In genomic region chr1:155232001-155232978, GRCh38 we compare ENCODE assay signal across 7 cellular contexts. TPM values are rescaled to one million over a fixed set of nuclear protein-coding genes. Genes with fewer than 3 reads are reported as not detected.
A peak's percentile ranks its signal among the peaks of the same experiment; 100 is the strongest.
DNase-seq lines count a peak whose midpoint lies in the region; TF ChIP-seq lines count a peak whose summit lies in the region.
"Not testable (repeated sequence)": the region's sequence is repeated elsewhere in the genome, so short reads cannot be mapped to it uniquely, and the experiment has no call there.

No MANE protein-coding gene starts in this region.

- not testable (repeated sequence) for H3K4me3 ChIP-seq in HEK293 (ENCODE audit: low read depth, low read length); choroid plexus epithelial cell (ENCODE audit: low read depth, low read length); mesenchymal stem cell (ENCODE audit: insufficient read depth in 1 of 2, low read depth in 1 of 2, low read length in 2 of 2); trophoblast cell (ENCODE audit: low read depth, low read length); stomach smooth muscle (ENCODE audit: low read length in 2 of 2)

- not testable (repeated sequence) for H3K79me1 ChIP-seq in mesenchymal stem cell (replicated peaks; ENCODE audit: low read length, poor library complexity, severe bottlenecking); trophoblast cell (ENCODE audit: low read length)

- CTCF ChIA-PET in HEK293 (lab: Yijun Ruan, JAX), result interaction anchor here (0.6 kb wide), 2 partner anchors 28 to 56 kb away, joined by 4 read pairs; no protein-coding TSS in a partner anchor

- not testable (repeated sequence) for H3K18ac ChIP-seq in mesenchymal stem cell (ENCODE audit: low read depth in 1 of 2, low read length in 2 of 2); trophoblast cell (ENCODE audit: low read length)

- 87% methylated on average over 12 of the region's 13 CpGs for WGBS in mesenchymal stem cell
- WGBS in trophoblast cell (ENCODE audit: extremely low coverage, insufficient coverage, insufficient read length), result no CpG with 5 or more reads among the region's 13 CpGs

- not testable (repeated sequence) for H3K27me3 ChIP-seq in mesenchymal stem cell (ENCODE audit: control insufficient read depth in 1 of 2, insufficient read depth in 1 of 2, low read length in 2 of 2); trophoblast cell (ENCODE audit: insufficient read depth, low read length); stomach smooth muscle (ENCODE audit: control insufficient read depth in 1 of 2, insufficient read depth in 2 of 2, low read length in 2 of 2)

- not testable (repeated sequence) for H3K4me2 ChIP-seq in mesenchymal stem cell (ENCODE audit: low read length, poor library complexity, severe bottlenecking); trophoblast cell (ENCODE audit: low read length)

- H4K12ac ChIP-seq in trophoblast cell (ENCODE audit: low read depth, low read length), result not testable (repeated sequence)

- not testable (repeated sequence) for H2BK15ac ChIP-seq in mesenchymal stem cell (ENCODE audit: low read depth, poor library complexity, severe bottlenecking)

- H3K4me1 ChIP-seq in HEK293 (ENCODE audit: control insufficient read depth, insufficient read depth, low read length); mesenchymal stem cell (ENCODE audit: control insufficient read depth, insufficient read depth, low read depth, low read length); trophoblast cell (ENCODE audit: control insufficient read depth in 1 of 2, insufficient read depth in 2 of 2, low read length in 2 of 2): not testable (repeated sequence)
- H3K4me1 ChIP-seq in stomach smooth muscle (ENCODE audit: control insufficient read depth, insufficient read depth, low read length), result peaks cover 23% of the 10 kb centered on the region

- peak overlapping the region; percentile 31 for H2BK5ac ChIP-seq in mesenchymal stem cell (ENCODE audit: low read depth, low read length, poor library complexity, severe bottlenecking)
- H2BK5ac ChIP-seq in trophoblast cell (ENCODE audit: low read depth, low read length, poor library complexity), result not testable (repeated sequence)

- not testable (repeated sequence) for H3K14ac ChIP-seq in mesenchymal stem cell (ENCODE audit: low read length in 2 of 2)
- H3K14ac ChIP-seq in trophoblast cell (ENCODE audit: low read length), result peak overlapping the region; percentile 46

- not testable (repeated sequence) for H3K79me2 ChIP-seq in trophoblast cell (ENCODE audit: control insufficient read depth, insufficient read depth, low read length, poor library complexity)

- not testable (repeated sequence) for H2AFZ ChIP-seq in mesenchymal stem cell (ENCODE audit: low read depth, low read length); trophoblast cell (ENCODE audit: insufficient read depth, low read length, poor library complexity)

- H2BK12ac ChIP-seq in mesenchymal stem cell (ENCODE audit: low read length in 2 of 2); trophoblast cell (ENCODE audit: low read length): not testable (repeated sequence)

- not testable (repeated sequence) for H2BK120ac ChIP-seq in mesenchymal stem cell (ENCODE audit: low read depth, low read length)
- peak overlapping the region; percentile 24 for H2BK120ac ChIP-seq in trophoblast cell (ENCODE audit: insufficient read depth, low read length, poor library complexity)

- not testable (repeated sequence) for H3K27ac ChIP-seq in HEK293 (ENCODE audit: extremely low read depth, low read depth, low read length); trophoblast cell (ENCODE audit: low read depth, low read length)
- H3K27ac ChIP-seq in mesenchymal stem cell (ENCODE audit: low read length, poor library complexity, severe bottlenecking), result peak overlapping the region; percentile 60
- H3K27ac ChIP-seq in stomach smooth muscle (ENCODE audit: low read length), result peak overlapping the region; percentile 73

- not testable (repeated sequence) for H4K91ac ChIP-seq in mesenchymal stem cell (ENCODE audit: low read length); trophoblast cell (ENCODE audit: low read depth, low read length)

- TF ChIP-seq CTCF in HEK293 (tag by site-specific recombination; IDR thresholded peaks at IDR 0.05); choroid plexus epithelial cell (conservative IDR thresholded peaks at IDR 0.05; ENCODE audit: low read depth, low read length): not testable (repeated sequence)

- H3K9me3 ChIP-seq in HEK293 (ENCODE audit: control insufficient read depth, insufficient read depth, low read depth, low read length); mesenchymal stem cell (ENCODE audit: control insufficient read depth, low read length); trophoblast cell (ENCODE audit: insufficient read depth, low read depth, low read length); stomach smooth muscle (ENCODE audit: control insufficient read depth in 2 of 2, low read length in 2 of 2): not testable (repeated sequence)

- not testable (repeated sequence) for H2AK5ac ChIP-seq in mesenchymal stem cell (ENCODE audit: low read length, severe bottlenecking)
- peak overlapping the region; percentile 71 for H2AK5ac ChIP-seq in trophoblast cell (ENCODE audit: low read length)

- POLR2A ChIA-PET in HEK293 (lab: Yijun Ruan, JAX), result not testable (repeated sequence)

- not testable (repeated sequence) for H3K9ac ChIP-seq in mesenchymal stem cell (ENCODE audit: low read length); trophoblast cell (ENCODE audit: low read length); stomach smooth muscle (ENCODE audit: low read length in 2 of 2)

- H3K4ac ChIP-seq in mesenchymal stem cell (ENCODE audit: low read depth in 1 of 2, low read length in 2 of 2); trophoblast cell (ENCODE audit: low read depth, low read length): not testable (repeated sequence)

- DNase-seq in amniotic epithelial cell (ENCODE audit: low read depth), result peak; percentile 67
- DNase-seq in choroid plexus epithelial cell (ENCODE audit: low read depth), result peak; percentile 46
- DNase-seq in glomerular visceral epithelial cell (ENCODE audit: extremely low spot score), result peak; percentile 50
- DNase-seq in mesenchymal stem cell, result not testable (repeated sequence)
- peak in 1 of 2 donors; percentile 40 for DNase-seq in trophoblast cell

- H4K8ac ChIP-seq in mesenchymal stem cell (ENCODE audit: low read length); trophoblast cell (ENCODE audit: low read depth, low read length): not testable (repeated sequence)

- H3K23ac ChIP-seq in mesenchymal stem cell (ENCODE audit: low read length in 2 of 2); trophoblast cell (ENCODE audit: low read length): not testable (repeated sequence)

- H3K36me3 ChIP-seq in HEK293 (ENCODE audit: control insufficient read depth in 2 of 2, insufficient read depth in 1 of 2, low read length in 2 of 2), result peaks cover 0 to 20% of the 10 kb centered on the region in 2 experiments; a peak in 2 of 3 replicates
- H3K36me3 ChIP-seq in mesenchymal stem cell (ENCODE audit: control insufficient read depth in 1 of 2, insufficient read depth in 2 of 2, low read depth in 1 of 2, low read length in 2 of 2), result peaks cover 19 to 22% of the 10 kb centered on the region in 2 experiments
- H3K36me3 ChIP-seq in trophoblast cell (ENCODE audit: control insufficient read depth in 1 of 2, insufficient read depth in 2 of 2, low read length in 2 of 2), result peaks cover 9 to 11% of the 10 kb centered on the region in 2 experiments
- H3K36me3 ChIP-seq in stomach smooth muscle (ENCODE audit: control insufficient read depth in 2 of 2, insufficient read depth in 2 of 2, low read length in 2 of 2), result not testable (repeated sequence)

TF ChIP-seq in HEK293, 187 proteins besides CTCF, POLR2A, EP300 and RAD21:
- peak; percentile 69 for TF ChIP-seq GLIS1 (tag by site-specific recombination; IDR thresholded peaks at IDR 0.05)
TF ChIP-seq in HEK293: peak in this region for 1; not testable (repeated sequence) for 186.

RNA-seq across cellular contexts. Expression of gene ENTREP3, which starts 23.0 kb away (rescaled TPM):
- polyA plus RNA-seq in mesenchymal stem cell (2013, experiment 1 of 2), result 48.4 TPM
- polyA plus RNA-seq in mesenchymal stem cell (2013, experiment 2 of 2), result 49.3 TPM
- 38.7 and 39.3 TPM in 2 replicates for polyA plus RNA-seq in trophoblast cell (2013)

RNA-seq across cellular contexts. Expression of gene MTX1, which starts 23.8 kb away (rescaled TPM):
- polyA plus RNA-seq in mesenchymal stem cell (2013, experiment 1 of 2), result 39.5 TPM
- 38.9 TPM for polyA plus RNA-seq in mesenchymal stem cell (2013, experiment 2 of 2)
- 39.6 and 40.4 TPM in 2 replicates for polyA plus RNA-seq in trophoblast cell (2013)

RNA-seq across cellular contexts. Expression of gene THBS3, which starts 24.6 kb away (rescaled TPM):
- 41.3 TPM for polyA plus RNA-seq in mesenchymal stem cell (2013, experiment 1 of 2)
- 39.4 TPM for polyA plus RNA-seq in mesenchymal stem cell (2013, experiment 2 of 2)
- 59.1 and 60.6 TPM in 2 replicates for polyA plus RNA-seq in trophoblast cell (2013)

RNA-seq across cellular contexts. Expression of gene SCAMP3, which starts 29.9 kb away (rescaled TPM):
- 104 TPM for polyA plus RNA-seq in mesenchymal stem cell (2013, experiment 1 of 2)
- polyA plus RNA-seq in mesenchymal stem cell (2013, experiment 2 of 2), result 101 TPM
- polyA plus RNA-seq in trophoblast cell (2013), result 71.1 and 75.0 TPM in 2 replicates

RNA-seq across cellular contexts. Expression of gene CLK2, which starts 41.0 kb away (rescaled TPM):
- 35.0 TPM for polyA plus RNA-seq in mesenchymal stem cell (2013, experiment 1 of 2)
- 34.0 TPM for polyA plus RNA-seq in mesenchymal stem cell (2013, experiment 2 of 2)
- polyA plus RNA-seq in trophoblast cell (2013), result 48.9 and 52.4 TPM in 2 replicates
